In genomic region chr6:158826819-158827501, GRCh38 we compare ENCODE assay signal across 12 cellular contexts. TPM values are rescaled to one million over a fixed set of nuclear protein-coding genes. Genes with fewer than 3 reads are reported as not detected.
DNase-seq lines count a peak whose midpoint lies in the region; ATAC-seq and TF ChIP-seq lines count a peak whose summit lies in the region.
"Had no signal": no experiment of that assay in that cellular context is flagged by ENCODE, and none has a peak within 500 bp of the region (broad histone marks: within the 10 kb centered on the region; RNA-seq: fewer than 3 reads in every experiment).

No MANE protein-coding gene starts in this region.

- no peak overlapping the region for H3K9ac ChIP-seq in colonic mucosa (ENCODE audit: low read depth in 2 of 2, low read length in 2 of 2)
- H3K9ac ChIP-seq: BLaER1 had no signal

- no peak overlapping the region for H3K4me3 ChIP-seq in colonic mucosa
- H3K4me3 ChIP-seq: BLaER1 had no signal

- H3K4me1 Mint-ChIP-seq in activated naive CD8-positive, alpha-beta T cell treated with anti-CD3 and anti-CD28 coated beads, Interleukin-2, amount 50 U/mL, for 24 hours = peaks cover 18% of the 10 kb centered on the region

- H3K27me3 Mint-ChIP-seq in activated naive CD8-positive, alpha-beta T cell treated with anti-CD3 and anti-CD28 coated beads, Interleukin-2, amount 50 U/mL, for 24 hours = peaks cover 2% of the 10 kb centered on the region

- no peaks in the 10 kb centered on the region for H3K27me3 ChIP-seq in colonic mucosa
- H3K27me3 ChIP-seq: BLaER1 had no signal

- intact Hi-C loops in colonic mucosa (cut with DNase I) = no loop called here

- no peak overlapping the region for H3K27ac ChIP-seq in colonic mucosa
- H3K27ac ChIP-seq: BLaER1 had no signal

- DNase-seq in GM10266 (ENCODE audit: extremely low spot score) (peak; percentile 50), activated gamma-delta T cell (lab: John Stamatoyannopoulos, UW) (no peak), A172 (ENCODE audit: low spot score) (no peak), hippocampal formation (lab: John Stamatoyannopoulos, UW) (no peak), colonic mucosa (no peak)
- no peak for DNase-seq in activated naive CD8-positive, alpha-beta T cell treated with anti-CD3 and anti-CD28 coated beads, Interleukin-2, amount 50 U/mL, for 24 hours
- DNase-seq: natural killer cell; NCI-H1694; stimulated activated CD4-positive, alpha-beta T cell treated with anti-CD3 and anti-CD28 coated beads, Interleukin-2, amount 100 ng/mL, for 48 hours had no signal

- peak overlapping the region; percentile 68 for H3K27ac Mint-ChIP-seq in activated naive CD8-positive, alpha-beta T cell treated with anti-CD3 and anti-CD28 coated beads, Interleukin-2, amount 50 U/mL, for 24 hours
- H3K27ac Mint-ChIP-seq: natural killer cell had no signal

- no peaks in the 10 kb centered on the region for H3K4me1 ChIP-seq in colonic mucosa
- H3K4me1 ChIP-seq: BLaER1 had no signal

- no peaks in the 10 kb centered on the region for H3K9me3 ChIP-seq in colonic mucosa
- H3K9me3 ChIP-seq: BLaER1 had no signal

- no peak for TF ChIP-seq CTCF in GM10266 (IDR thresholded peaks at IDR 0.05; ENCODE audit: control insufficient read depth, insufficient read depth, low read depth, missing control alignments)
- TF ChIP-seq CTCF in colonic mucosa (IDR thresholded peaks at IDR 0.05) = no peak

- no peaks in the 10 kb centered on the region for H3K36me3 ChIP-seq in colonic mucosa
- H3K36me3 ChIP-seq: BLaER1 had no signal

- peak; percentile 66 for ATAC-seq in GM19452 (IDR thresholded peaks at IDR 0.05; ENCODE audit: unreplicated experiment)
- ATAC-seq in HG03039 (IDR thresholded peaks at IDR 0.05; ENCODE audit: unreplicated experiment) = peak; percentile 58
- no peak for ATAC-seq in activated naive CD8-positive, alpha-beta T cell treated with anti-CD3 and anti-CD28 coated beads, Interleukin-2, amount 50 U/mL, for 24 hours
- ATAC-seq: natural killer cell had no signal

- H3K4me3 Mint-ChIP-seq in activated naive CD8-positive, alpha-beta T cell treated with anti-CD3 and anti-CD28 coated beads, Interleukin-2, amount 50 U/mL, for 24 hours = no peak overlapping the region
- H3K4me3 Mint-ChIP-seq: natural killer cell had no signal

- H3K36me3 Mint-ChIP-seq in activated naive CD8-positive, alpha-beta T cell treated with anti-CD3 and anti-CD28 coated beads, Interleukin-2, amount 50 U/mL, for 24 hours (ENCODE audit: low read depth) = no peaks in the 10 kb centered on the region
- H3K36me3 Mint-ChIP-seq: natural killer cell had no signal

- H3K9me3 Mint-ChIP-seq in activated naive CD8-positive, alpha-beta T cell treated with anti-CD3 and anti-CD28 coated beads, Interleukin-2, amount 50 U/mL, for 24 hours = no peaks in the 10 kb centered on the region
- H3K9me3 Mint-ChIP-seq: natural killer cell had no signal

RNA-seq across cellular contexts. Expression of gene EZR, which starts 7.8 kb away (rescaled TPM):
- total RNA-seq in A172 (2014; rRNA removed; shearing (Covaris generic)) = 446 and 456 TPM in 2 replicates
- total RNA-seq in colonic mucosa = 100 to 1,000 TPM; 257 to 424 TPM
